Comparison of ENCODE assay signal across 20 cellular contexts in the genomic region with DNA sequence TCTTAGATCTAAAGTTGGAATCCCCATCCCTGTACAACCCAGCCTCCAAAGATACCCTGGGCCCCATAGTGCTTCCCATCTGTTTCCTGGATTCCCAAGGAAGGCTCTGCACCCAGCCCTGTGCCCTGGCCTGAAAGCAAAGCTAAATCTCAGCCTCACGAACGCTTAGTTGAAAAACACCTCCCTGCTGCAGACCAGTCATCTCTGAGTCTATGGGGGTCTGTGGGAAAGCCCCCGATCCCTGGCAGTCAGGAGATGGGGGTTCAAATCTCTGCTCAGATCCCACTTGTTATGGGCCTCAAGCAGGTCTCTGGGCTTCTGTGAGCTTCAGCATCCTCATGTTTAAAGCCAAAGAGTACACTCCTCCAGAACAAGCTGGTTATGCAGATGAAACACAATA.
DNase-seq lines count a peak whose midpoint lies in the region; FAIRE-seq and TF ChIP-seq lines count a peak whose summit lies in the region.
"Had no signal": no experiment of that assay in that cellular context is flagged by ENCODE, and none has a peak within 500 bp of the region (broad histone marks: within the 10 kb centered on the region; RNA-seq: fewer than 3 reads in every experiment).

No MANE protein-coding gene starts in this region.

- no peaks in the 10 kb centered on the region for H3K9me3 ChIP-seq in vagina
- H3K9me3 ChIP-seq: BLaER1 treated with 17β-estradiol and CSF1 and Interleukin-3, amounts not matched to agents 10 nM and 100 nM; Caco-2 had no signal

- no peak for TF ChIP-seq CTCF in bronchial epithelial cell (IDR thresholded peaks at IDR 0.05; ENCODE audit: insufficient read depth, low read length, severe bottlenecking)
- no peak for TF ChIP-seq CTCF in vagina (IDR thresholded peaks at IDR 0.05)

- no peak overlapping the region for H3K27ac ChIP-seq in vagina
- H3K27ac ChIP-seq: BLaER1 treated with 17β-estradiol and CSF1 and Interleukin-3, amounts not matched to agents 10 nM and 100 nM; C4-2B had no signal

- peak; percentile 18 for FAIRE-seq in bronchial epithelial cell (lab: Jason Lieb, UNC)
- FAIRE-seq: A204.1, D721Med, G401.6, GM12891, GM19239 had no signal

- H3K27me3 ChIP-seq in bronchial epithelial cell (ENCODE audit: control insufficient read depth, insufficient read depth, low read length) (no peaks in the 10 kb centered on the region), vagina (no peaks in the 10 kb centered on the region)
- H3K27me3 ChIP-seq: BLaER1 treated with 17β-estradiol and CSF1 and Interleukin-3, amounts not matched to agents 10 nM and 100 nM had no signal

- intact Hi-C loops in vagina (cut with DNase I), result no loop called here

- no peaks in the 10 kb centered on the region for H3K36me3 ChIP-seq in bronchial epithelial cell (ENCODE audit: control insufficient read depth, insufficient read depth, low read length)
- H3K36me3 ChIP-seq in vagina, result no peaks in the 10 kb centered on the region
- H3K36me3 ChIP-seq: BLaER1 treated with 17β-estradiol and CSF1 and Interleukin-3, amounts not matched to agents 10 nM and 100 nM had no signal

- H3K4me3 ChIP-seq in bronchial epithelial cell (ENCODE audit: low read depth, low read length) (no peak overlapping the region), vagina (no peak overlapping the region)
- H3K4me3 ChIP-seq: BLaER1 treated with 17β-estradiol and CSF1 and Interleukin-3, amounts not matched to agents 10 nM and 100 nM had no signal

- TF ChIP-seq POLR2A in vagina (IDR thresholded peaks at IDR 0.05), result no peak

- DNase-seq in bronchial epithelial cell (ENCODE audit: low read depth) (no peak), islet precursor cell (peak; percentile 14), vagina (ENCODE audit: extremely low spot score in 2 of 2) (peak; percentile 65 to 70), GM19240 (ENCODE audit: insufficient read length, low spot score) (no peak), NCI-H526 treated with DMSO at 0.1 percent for 48 hours (lab: John Stamatoyannopoulos, UW) (no peak)
- DNase-seq: 8988T; ACHN; AML-193; Caco-2; Calu3; CD4-positive, alpha-beta T cell; DMS79 treated with DMSO at 0.1 percent for 48 hours; GF-D8 had no signal

- no peaks in the 10 kb centered on the region for H3K4me1 ChIP-seq in vagina
- H3K4me1 ChIP-seq: BLaER1 treated with 17β-estradiol and CSF1 and Interleukin-3, amounts not matched to agents 10 nM and 100 nM; Caco-2 had no signal

Comparison
In these comparisons a context has a peak if more than half of its experiments do, and no peak if none do; other contexts are left out.
1. DNase-seq: peak in islet precursor cell (single experiment) and vagina (2 of 2); none in bronchial epithelial cell (single experiment), GM19240 (single experiment) and NCI-H526 treated with DMSO at 0.1 percent for 48 hours (single experiment).